ENCODE assay signal across 1 cellular context in the genomic region with DNA sequence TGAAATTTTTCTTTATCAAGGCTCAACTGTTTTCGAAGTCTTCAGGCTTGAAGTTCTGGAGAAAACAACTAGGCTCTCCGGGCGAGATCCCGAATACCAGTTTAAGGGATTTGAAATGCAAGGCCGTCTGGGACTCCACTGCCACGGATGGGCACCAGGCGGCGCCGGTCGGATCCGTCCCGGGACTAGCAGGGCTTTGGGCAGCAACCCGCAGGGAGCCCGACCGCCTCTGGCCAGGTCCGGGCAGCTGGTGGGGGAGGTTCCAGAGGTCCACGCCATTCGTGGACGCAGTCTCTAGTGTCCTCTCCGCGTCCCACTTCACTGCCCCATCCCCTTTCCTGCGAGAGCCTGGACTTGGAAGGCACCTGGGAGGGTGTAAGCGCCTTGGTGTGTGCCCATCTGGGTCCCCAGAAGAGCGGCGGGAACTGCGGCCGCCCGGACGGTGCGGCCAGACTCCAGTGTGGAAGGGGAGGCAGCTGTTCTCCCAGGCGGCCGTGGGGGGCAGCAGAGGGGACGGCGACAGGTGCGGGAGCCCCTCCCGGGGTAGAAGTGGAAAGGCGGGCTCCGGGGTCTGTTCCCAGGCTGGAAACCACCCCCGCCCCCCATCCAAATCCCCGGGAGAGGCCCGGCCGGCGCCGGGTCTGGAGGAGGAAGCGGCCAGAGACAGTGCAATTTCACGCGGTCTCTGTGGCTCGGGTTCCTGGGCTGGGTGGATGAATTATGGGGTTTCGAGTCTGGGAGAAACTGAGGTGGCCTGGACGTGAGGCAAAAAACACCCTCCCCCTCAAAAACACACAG.
TF ChIP-seq lines count a peak whose summit lies in the region.

No MANE protein-coding gene starts in this region.

TF ChIP-seq in HepG2, 621 proteins besides CTCF, POLR2A, EP300 and RAD21 (continued from another document and continues in another):
- TF ChIP-seq, protein P1, sequence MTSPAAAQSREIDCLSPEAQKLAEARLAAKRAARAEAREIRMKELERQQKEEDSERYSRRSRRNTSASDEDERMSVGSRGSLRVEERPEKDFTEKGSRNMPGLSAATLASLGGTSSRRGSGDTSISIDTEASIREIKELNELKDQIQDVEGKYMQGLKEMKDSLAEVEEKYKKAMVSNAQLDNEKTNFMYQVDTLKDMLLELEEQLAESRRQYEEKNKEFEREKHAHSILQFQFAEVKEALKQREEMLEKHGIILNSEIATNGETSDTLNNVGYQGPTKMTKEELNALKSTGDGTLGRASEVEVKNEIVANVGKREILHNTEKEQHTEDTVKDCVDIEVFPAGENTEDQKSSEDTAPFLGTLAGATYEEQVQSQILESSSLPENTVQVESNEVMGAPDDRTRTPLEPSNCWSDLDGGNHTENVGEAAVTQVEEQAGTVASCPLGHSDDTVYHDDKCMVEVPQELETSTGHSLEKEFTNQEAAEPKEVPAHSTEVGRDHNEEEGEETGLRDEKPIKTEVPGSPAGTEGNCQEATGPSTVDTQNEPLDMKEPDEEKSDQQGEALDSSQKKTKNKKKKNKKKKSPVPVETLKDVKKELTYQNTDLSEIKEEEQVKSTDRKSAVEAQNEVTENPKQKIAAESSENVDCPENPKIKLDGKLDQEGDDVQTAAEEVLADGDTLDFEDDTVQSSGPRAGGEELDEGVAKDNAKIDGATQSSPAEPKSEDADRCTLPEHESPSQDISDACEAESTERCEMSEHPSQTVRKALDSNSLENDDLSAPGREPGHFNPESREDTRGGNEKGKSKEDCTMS (CRISPR knock-in tag; conservative IDR thresholded peaks at IDR 0.05), result no peak
- TF ChIP-seq HMG20B (CRISPR knock-in tag; conservative IDR thresholded peaks at IDR 0.05) (0 out of 2 replicates have a peak, but pooled peaks have one; percentile 7), KDM5A (IDR thresholded peaks at IDR 0.05; ENCODE audit: borderline replicate concordance, low read length) (no peak), NFE2L1 (CRISPR knock-in tag; IDR thresholded peaks at IDR 0.05; ENCODE audit: borderline replicate concordance) (no peak), RBAK (CRISPR knock-in tag; IDR thresholded peaks at IDR 0.05) (0 out of 2 replicates have a peak, but pooled peaks have one; percentile 27), ZNF142 (CRISPR knock-in tag; IDR thresholded peaks at IDR 0.05) (peak; percentile 100), NFIC (IDR thresholded peaks at IDR 0.05; ENCODE audit: low read length) (no peak), HNF1B (CRISPR knock-in tag; IDR thresholded peaks at IDR 0.05) (peak; percentile 25; the same call in 1 of the 2 replicates), ZNF136 (CRISPR knock-in tag; IDR thresholded peaks at IDR 0.05; ENCODE audit: low read depth) (0 out of 2 replicates have a peak, but pooled peaks have one; percentile 28), TAF1 (CRISPR knock-in tag; IDR thresholded peaks at IDR 0.05) (peak; percentile 78), SALL2 (CRISPR knock-in tag; IDR thresholded peaks at IDR 0.05) (peak; percentile 59; the same call in 1 of the 2 replicates), MEIS1 (CRISPR knock-in tag; IDR thresholded peaks at IDR 0.05; ENCODE audit: borderline replicate concordance) (no peak), MED13 (CRISPR knock-in tag; IDR thresholded peaks at IDR 0.05) (no peak), MAFG (CRISPR knock-in tag; IDR thresholded peaks at IDR 0.05) (no peak), SOX6 (IDR thresholded peaks at IDR 0.05) (no peak), SOX6 (CRISPR knock-in tag; IDR thresholded peaks at IDR 0.05) (peak; percentile 62), NR1H2 (CRISPR knock-in tag; IDR thresholded peaks at IDR 0.05; ENCODE audit: borderline replicate concordance, low read depth) (no peak), STAG1 (CRISPR knock-in tag; IDR thresholded peaks at IDR 0.05) (peak; percentile 47), ADNP (CRISPR knock-in tag; IDR thresholded peaks at IDR 0.05) (no peak), SOX5 (CRISPR knock-in tag; IDR thresholded peaks at IDR 0.05; ENCODE audit: borderline replicate concordance) (peak; percentile 46; the same call in 1 of the 2 replicates), ZNF572 (CRISPR knock-in tag; IDR thresholded peaks at IDR 0.05) (0 out of 2 replicates have a peak, but pooled peaks have one; percentile 72), SRY (CRISPR knock-in tag; IDR thresholded peaks at IDR 0.05) (no peak), TCF12 (IDR thresholded peaks at IDR 0.05) (no peak), TCF12 (CRISPR knock-in tag; IDR thresholded peaks at IDR 0.05) (no peak), IKZF1 (IDR thresholded peaks at IDR 0.05) (no peak), ASH2L (IDR thresholded peaks at IDR 0.05; ENCODE audit: insufficient read length, low read depth, low read length) (no peak), ZNF570 (CRISPR knock-in tag; IDR thresholded peaks at IDR 0.05; ENCODE audit: borderline replicate concordance) (no peak), ZNF784 (CRISPR knock-in tag; IDR thresholded peaks at IDR 0.05; ENCODE audit: borderline replicate concordance) (0 out of 2 replicates have a peak, but pooled peaks have one; percentile 15), ZNF678 (CRISPR knock-in tag; IDR thresholded peaks at IDR 0.05) (no peak), ZNF367 (CRISPR knock-in tag; IDR thresholded peaks at IDR 0.05; ENCODE audit: borderline replicate concordance) (no peak)
- TF ChIP-seq, protein P2, sequence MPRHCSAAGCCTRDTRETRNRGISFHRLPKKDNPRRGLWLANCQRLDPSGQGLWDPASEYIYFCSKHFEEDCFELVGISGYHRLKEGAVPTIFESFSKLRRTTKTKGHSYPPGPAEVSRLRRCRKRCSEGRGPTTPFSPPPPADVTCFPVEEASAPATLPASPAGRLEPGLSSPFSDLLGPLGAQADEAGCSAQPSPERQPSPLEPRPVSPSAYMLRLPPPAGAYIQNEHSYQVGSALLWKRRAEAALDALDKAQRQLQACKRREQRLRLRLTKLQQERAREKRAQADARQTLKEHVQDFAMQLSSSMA (CRISPR knock-in tag; IDR thresholded peaks at IDR 0.05), result no peak
- TF ChIP-seq, protein P3, sequence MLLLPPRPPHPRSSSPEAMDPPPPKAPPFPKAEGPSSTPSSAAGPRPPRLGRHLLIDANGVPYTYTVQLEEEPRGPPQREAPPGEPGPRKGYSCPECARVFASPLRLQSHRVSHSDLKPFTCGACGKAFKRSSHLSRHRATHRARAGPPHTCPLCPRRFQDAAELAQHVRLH (CRISPR knock-in tag; IDR thresholded peaks at IDR 0.05; ENCODE audit: borderline replicate concordance, low read depth), result no peak
- TF ChIP-seq, protein P4, sequence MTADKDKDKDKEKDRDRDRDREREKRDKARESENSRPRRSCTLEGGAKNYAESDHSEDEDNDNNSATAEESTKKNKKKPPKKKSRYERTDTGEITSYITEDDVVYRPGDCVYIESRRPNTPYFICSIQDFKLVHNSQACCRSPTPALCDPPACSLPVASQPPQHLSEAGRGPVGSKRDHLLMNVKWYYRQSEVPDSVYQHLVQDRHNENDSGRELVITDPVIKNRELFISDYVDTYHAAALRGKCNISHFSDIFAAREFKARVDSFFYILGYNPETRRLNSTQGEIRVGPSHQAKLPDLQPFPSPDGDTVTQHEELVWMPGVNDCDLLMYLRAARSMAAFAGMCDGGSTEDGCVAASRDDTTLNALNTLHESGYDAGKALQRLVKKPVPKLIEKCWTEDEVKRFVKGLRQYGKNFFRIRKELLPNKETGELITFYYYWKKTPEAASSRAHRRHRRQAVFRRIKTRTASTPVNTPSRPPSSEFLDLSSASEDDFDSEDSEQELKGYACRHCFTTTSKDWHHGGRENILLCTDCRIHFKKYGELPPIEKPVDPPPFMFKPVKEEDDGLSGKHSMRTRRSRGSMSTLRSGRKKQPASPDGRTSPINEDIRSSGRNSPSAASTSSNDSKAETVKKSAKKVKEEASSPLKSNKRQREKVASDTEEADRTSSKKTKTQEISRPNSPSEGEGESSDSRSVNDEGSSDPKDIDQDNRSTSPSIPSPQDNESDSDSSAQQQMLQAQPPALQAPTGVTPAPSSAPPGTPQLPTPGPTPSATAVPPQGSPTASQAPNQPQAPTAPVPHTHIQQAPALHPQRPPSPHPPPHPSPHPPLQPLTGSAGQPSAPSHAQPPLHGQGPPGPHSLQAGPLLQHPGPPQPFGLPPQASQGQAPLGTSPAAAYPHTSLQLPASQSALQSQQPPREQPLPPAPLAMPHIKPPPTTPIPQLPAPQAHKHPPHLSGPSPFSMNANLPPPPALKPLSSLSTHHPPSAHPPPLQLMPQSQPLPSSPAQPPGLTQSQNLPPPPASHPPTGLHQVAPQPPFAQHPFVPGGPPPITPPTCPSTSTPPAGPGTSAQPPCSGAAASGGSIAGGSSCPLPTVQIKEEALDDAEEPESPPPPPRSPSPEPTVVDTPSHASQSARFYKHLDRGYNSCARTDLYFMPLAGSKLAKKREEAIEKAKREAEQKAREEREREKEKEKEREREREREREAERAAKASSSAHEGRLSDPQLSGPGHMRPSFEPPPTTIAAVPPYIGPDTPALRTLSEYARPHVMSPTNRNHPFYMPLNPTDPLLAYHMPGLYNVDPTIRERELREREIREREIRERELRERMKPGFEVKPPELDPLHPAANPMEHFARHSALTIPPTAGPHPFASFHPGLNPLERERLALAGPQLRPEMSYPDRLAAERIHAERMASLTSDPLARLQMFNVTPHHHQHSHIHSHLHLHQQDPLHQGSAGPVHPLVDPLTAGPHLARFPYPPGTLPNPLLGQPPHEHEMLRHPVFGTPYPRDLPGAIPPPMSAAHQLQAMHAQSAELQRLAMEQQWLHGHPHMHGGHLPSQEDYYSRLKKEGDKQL (CRISPR knock-in tag; IDR thresholded peaks at IDR 0.05; ENCODE audit: low read depth), result no peak
- TF ChIP-seq, protein P5, sequence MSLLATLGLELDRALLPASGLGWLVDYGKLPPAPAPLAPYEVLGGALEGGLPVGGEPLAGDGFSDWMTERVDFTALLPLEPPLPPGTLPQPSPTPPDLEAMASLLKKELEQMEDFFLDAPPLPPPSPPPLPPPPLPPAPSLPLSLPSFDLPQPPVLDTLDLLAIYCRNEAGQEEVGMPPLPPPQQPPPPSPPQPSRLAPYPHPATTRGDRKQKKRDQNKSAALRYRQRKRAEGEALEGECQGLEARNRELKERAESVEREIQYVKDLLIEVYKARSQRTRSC (CRISPR knock-in tag; IDR thresholded peaks at IDR 0.05; ENCODE audit: low read depth), result no peak
